ENCODE assay signal across 12 cellular contexts in the genomic region with DNA sequence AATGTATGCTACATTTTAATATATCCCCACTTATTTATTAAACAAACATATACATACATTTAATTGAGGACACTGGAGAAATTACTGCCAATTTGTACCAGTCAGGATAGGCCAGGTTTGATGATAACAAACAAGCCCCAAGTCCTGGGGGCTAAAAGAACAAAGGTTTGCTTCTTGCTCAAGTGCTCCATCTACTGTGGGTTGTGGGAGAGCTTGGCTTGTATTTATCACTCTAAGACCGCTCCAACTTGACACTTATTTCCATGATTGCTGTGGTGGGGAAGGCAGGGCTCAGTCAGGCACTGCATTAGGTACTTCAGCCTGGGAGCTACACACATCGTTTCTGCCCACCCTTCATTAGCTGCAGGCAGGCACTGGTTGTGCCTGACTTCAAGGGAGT.
DNase-seq lines count a peak whose midpoint lies in the region; ATAC-seq and TF ChIP-seq lines count a peak whose summit lies in the region.
"Had no signal": no experiment of that assay in that cellular context is flagged by ENCODE, and none has a peak within 500 bp of the region (broad histone marks: within the 10 kb centered on the region; RNA-seq: fewer than 3 reads in every experiment).

No MANE protein-coding gene starts in this region.

- no peaks in the 10 kb centered on the region for H3K4me1 ChIP-seq in OCI-LY7 (ENCODE audit: insufficient read depth, low read length, poor library complexity, severe bottlenecking)

- no peak overlapping the region for H3K4me2 ChIP-seq in OCI-LY7 (ENCODE audit: low read length)

- no peak for DNase-seq in AG09309 (ENCODE audit: low read depth)
- no peak for DNase-seq in GM12864 (ENCODE audit: low read depth)
- peak; percentile 8 for DNase-seq in OCI-LY7 (ENCODE audit: low spot score)
- DNase-seq in fibroblast of the aortic adventitia (ENCODE audit: low read depth): no peak
- DNase-seq in CD14-positive monocyte (ENCODE audit: low spot score): no peak
- DNase-seq in naive thymus-derived CD8-positive, alpha-beta T cell: no peak
- DNase-seq: KBM-7, left cardiac atrium, NCI-H446, T-helper 1 cell had no signal

- no peaks in the 10 kb centered on the region for H3K36me3 Mint-ChIP-seq in CD14-positive monocyte
- H3K36me3 Mint-ChIP-seq in naive thymus-derived CD8-positive, alpha-beta T cell: no peaks in the 10 kb centered on the region

- no peak for ATAC-seq in naive thymus-derived CD8-positive, alpha-beta T cell
- ATAC-seq in GM21737 (IDR thresholded peaks at IDR 0.05; ENCODE audit: unreplicated experiment) (no peak), HG03342 (IDR thresholded peaks at IDR 0.05; ENCODE audit: unreplicated experiment) (no peak)

- TF ChIP-seq CTCF in AG09309 (IDR thresholded peaks at IDR 0.05; ENCODE audit: control insufficient read depth, insufficient read depth, low read depth, low read length, missing control alignments): peak; percentile 21
- peak; percentile 27 for TF ChIP-seq CTCF in GM12864 (IDR thresholded peaks at IDR 0.05; ENCODE audit: low read depth, low read length, missing control alignments)
- peak; percentile 59; the same call in 1 of the 2 replicates for TF ChIP-seq CTCF in OCI-LY7 (conservative IDR thresholded peaks at IDR 0.05; ENCODE audit: low read length)
- peak; percentile 21 for TF ChIP-seq CTCF in fibroblast of the aortic adventitia (IDR thresholded peaks at IDR 0.05; ENCODE audit: insufficient read depth, low read length)
- no peak for TF ChIP-seq CTCF in CD14-positive monocyte (IDR thresholded peaks at IDR 0.05)

- H3K79me2 ChIP-seq in OCI-LY7 (ENCODE audit: insufficient read depth, low read depth, low read length): no peaks in the 10 kb centered on the region

- intact Hi-C loops in OCI-LY7 (cut with micrococcal nuclease; ENCODE audit: unreplicated experiment): loop anchor here (5.0 kb wide), 1 partner anchor 247 kb away; no protein-coding TSS in a partner anchor
- intact Hi-C loops in CD14-positive monocyte (cut with micrococcal nuclease): no loop called here

- no peaks in the 10 kb centered on the region for H4K20me1 ChIP-seq in OCI-LY7 (ENCODE audit: insufficient read depth, low read length)

- no peaks in the 10 kb centered on the region for H3K9me3 ChIP-seq in OCI-LY7 (ENCODE audit: low read length)

- peaks cover 2% of the 10 kb centered on the region for H3K4me1 Mint-ChIP-seq in CD14-positive monocyte
- H3K4me1 Mint-ChIP-seq in naive thymus-derived CD8-positive, alpha-beta T cell: peaks cover 13 to 15% (median 14%) of the 10 kb centered on the region in 4 donors

- H3K9me2 ChIP-seq in OCI-LY7 (ENCODE audit: insufficient read depth, low read length): no peaks in the 10 kb centered on the region

- H3K9me3 Mint-ChIP-seq in CD14-positive monocyte: peaks cover 0 to 8% (median 0%) of the 10 kb centered on the region in 7 donors
- H3K9me3 Mint-ChIP-seq in naive thymus-derived CD8-positive, alpha-beta T cell: no peaks in the 10 kb centered on the region

- no peak overlapping the region for H3K27ac Mint-ChIP-seq in CD14-positive monocyte
- H3K27ac Mint-ChIP-seq in naive thymus-derived CD8-positive, alpha-beta T cell: no peak overlapping the region

- H3K36me3 ChIP-seq in OCI-LY7 (ENCODE audit: insufficient read depth, low read length): no peaks in the 10 kb centered on the region

- peaks cover 0 to 7% (median 3%) of the 10 kb centered on the region in 3 donors for H3K27me3 Mint-ChIP-seq in CD14-positive monocyte (ENCODE audit: low read depth in 3 of 3)
- H3K27me3 Mint-ChIP-seq in naive thymus-derived CD8-positive, alpha-beta T cell: no peaks in the 10 kb centered on the region

- H2AFZ ChIP-seq in OCI-LY7 (ENCODE audit: low read length): no peak overlapping the region

- POLR2A ChIA-PET in OCI-LY7 (lab: Charles Lee): no interaction called here
- POLR2A ChIA-PET in naive thymus-derived CD8-positive, alpha-beta T cell (lab: Charles Lee): no interaction called here

- CTCF ChIA-PET in OCI-LY7 (lab: Charles Lee; ENCODE audit: unreplicated experiment): interaction anchor here (0.8 kb wide), 1 partner anchor 11 kb away, joined by 3 read pairs; no protein-coding TSS in a partner anchor

- no peak overlapping the region for H3K4me3 Mint-ChIP-seq in CD14-positive monocyte
- H3K4me3 Mint-ChIP-seq in naive thymus-derived CD8-positive, alpha-beta T cell: no peak overlapping the region

- H3K4me3 ChIP-seq in AG09309 (ENCODE audit: control insufficient read depth, low read depth, low read length): no peak overlapping the region
- no peak overlapping the region for H3K4me3 ChIP-seq in GM12864 (ENCODE audit: low read depth, low read length)
- H3K4me3 ChIP-seq in OCI-LY7 (ENCODE audit: low read depth, low read length, poor library complexity, severe bottlenecking): no peak overlapping the region
- H3K4me3 ChIP-seq in fibroblast of the aortic adventitia (ENCODE audit: low read depth, low read length): no peak overlapping the region

- BruUV-seq in OCI-LY7 (replicated peaks; lab: Mats Ljungman, UMichigan): no TSS peak

- no peak overlapping the region for H3K27ac ChIP-seq in OCI-LY7 (ENCODE audit: low read depth, low read length, poor library complexity, severe bottlenecking)
